In the genomic region with DNA sequence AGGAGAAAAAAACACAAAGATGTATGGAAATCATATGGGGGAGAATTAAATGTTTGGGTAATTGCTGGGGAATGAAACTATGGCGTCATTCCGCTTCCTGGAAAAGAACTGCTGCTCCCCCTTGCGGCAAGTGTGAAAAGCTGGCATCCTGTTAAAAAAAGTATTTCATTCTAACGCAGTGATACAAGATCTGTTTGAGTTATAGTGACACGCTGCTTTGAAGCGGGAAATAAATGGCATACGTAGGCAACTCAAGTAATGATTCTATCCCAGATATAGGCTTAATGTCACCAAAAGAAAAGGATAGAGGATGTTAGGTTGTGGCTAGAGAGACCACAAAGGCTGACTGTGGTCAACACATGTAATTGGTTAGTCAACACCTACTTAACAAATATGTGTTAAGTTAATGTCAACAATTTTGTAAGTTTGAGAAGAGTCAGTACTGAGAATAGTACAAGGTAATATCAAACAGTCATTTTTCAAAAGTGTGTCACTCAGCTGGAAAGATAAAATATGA, we compare ENCODE assay signal across 1 cellular context.
TF ChIP-seq lines count a peak whose summit lies in the region.

No MANE protein-coding gene starts in this region.

TF ChIP-seq in HepG2, 621 proteins besides CTCF, POLR2A, EP300 and RAD21 (continued from another document):
- TF ChIP-seq, protein P1, sequence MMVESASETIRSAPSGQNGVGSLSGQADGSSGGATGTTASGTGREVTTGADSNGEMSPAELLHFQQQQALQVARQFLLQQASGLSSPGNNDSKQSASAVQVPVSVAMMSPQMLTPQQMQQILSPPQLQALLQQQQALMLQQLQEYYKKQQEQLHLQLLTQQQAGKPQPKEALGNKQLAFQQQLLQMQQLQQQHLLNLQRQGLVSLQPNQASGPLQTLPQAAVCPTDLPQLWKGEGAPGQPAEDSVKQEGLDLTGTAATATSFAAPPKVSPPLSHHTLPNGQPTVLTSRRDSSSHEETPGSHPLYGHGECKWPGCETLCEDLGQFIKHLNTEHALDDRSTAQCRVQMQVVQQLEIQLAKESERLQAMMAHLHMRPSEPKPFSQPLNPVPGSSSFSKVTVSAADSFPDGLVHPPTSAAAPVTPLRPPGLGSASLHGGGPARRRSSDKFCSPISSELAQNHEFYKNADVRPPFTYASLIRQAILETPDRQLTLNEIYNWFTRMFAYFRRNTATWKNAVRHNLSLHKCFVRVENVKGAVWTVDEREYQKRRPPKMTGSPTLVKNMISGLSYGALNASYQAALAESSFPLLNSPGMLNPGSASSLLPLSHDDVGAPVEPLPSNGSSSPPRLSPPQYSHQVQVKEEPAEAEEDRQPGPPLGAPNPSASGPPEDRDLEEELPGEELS (CRISPR knock-in tag; IDR thresholded peaks at IDR 0.05): 0 out of 2 replicates have a peak, but pooled peaks have one; percentile 19
- TF ChIP-seq ZNF775 (CRISPR knock-in tag; IDR thresholded peaks at IDR 0.05; ENCODE audit: borderline replicate concordance) (0 out of 2 replicates have a peak, but pooled peaks have one; percentile 31), CREB1 (IDR thresholded peaks at IDR 0.05) (peak; percentile 35; the same call in 1 of the 2 replicates), CREB1 (CRISPR knock-in tag; IDR thresholded peaks at IDR 0.05) (peak; percentile 65), GATAD2A (CRISPR knock-in tag; IDR thresholded peaks at IDR 0.05) (0 out of 2 replicates have a peak, but pooled peaks have one; percentile 44), ZNF709 (CRISPR knock-in tag; IDR thresholded peaks at IDR 0.05) (no peak), MXI1 (IDR thresholded peaks at IDR 0.05; ENCODE audit: borderline replicate concordance, low read depth, low read length) (0 out of 3 replicates have a peak, but pooled peaks have one; percentile 20), HMGA1 (CRISPR knock-in tag; conservative IDR thresholded peaks at IDR 0.05) (no peak), MED8 (CRISPR knock-in tag; IDR thresholded peaks at IDR 0.05; ENCODE audit: insufficient replicate concordance) (no peak), PPARG (CRISPR knock-in tag; conservative IDR thresholded peaks at IDR 0.05) (peak; percentile 23; the same call in 1 of the 2 replicates), ZSCAN9 (CRISPR knock-in tag; IDR thresholded peaks at IDR 0.05; ENCODE audit: borderline replicate concordance) (no peak), U2AF2 (IDR thresholded peaks at IDR 0.05; ENCODE audit: low read depth, low read length) (no peak), ETV5 (CRISPR knock-in tag; IDR thresholded peaks at IDR 0.05; ENCODE audit: borderline replicate concordance) (peak; percentile 41; the same call in 1 of the 2 replicates), ELF3 (CRISPR knock-in tag; IDR thresholded peaks at IDR 0.05) (0 out of 2 replicates have a peak, but pooled peaks have one; percentile 31), ERF (CRISPR knock-in tag; IDR thresholded peaks at IDR 0.05) (0 out of 2 replicates have a peak, but pooled peaks have one; percentile 32), TAF1 (CRISPR knock-in tag; IDR thresholded peaks at IDR 0.05) (no peak), GABPA (IDR thresholded peaks at IDR 0.05; ENCODE audit: low read depth, low read length) (no peak), GABPA (CRISPR knock-in tag; IDR thresholded peaks at IDR 0.05; ENCODE audit: low read depth) (0 out of 2 replicates have a peak, but pooled peaks have one; percentile 40), CREM (IDR thresholded peaks at IDR 0.05) (peak; percentile 33; the same call in 1 of the 2 replicates), CREM (CRISPR knock-in tag; IDR thresholded peaks at IDR 0.05) (no peak), ATF7 (IDR thresholded peaks at IDR 0.05) (peak; percentile 27; the same call in 1 of the 2 replicates), ATF7 (CRISPR knock-in tag; IDR thresholded peaks at IDR 0.05) (no peak), RNF2 (conservative IDR thresholded peaks at IDR 0.05; ENCODE audit: low read depth) (no peak), CEBPB (IDR thresholded peaks at IDR 0.05; ENCODE audit: borderline replicate concordance, low read depth, low read length) (0 out of 2 replicates have a peak, but pooled peaks have one; percentile 13), TBX3 (IDR thresholded peaks at IDR 0.05; ENCODE audit: borderline replicate concordance) (peak; percentile 61; the same call in 1 of the 2 replicates), ZNF17 (CRISPR knock-in tag; IDR thresholded peaks at IDR 0.05) (no peak), GPN1 (CRISPR knock-in tag; IDR thresholded peaks at IDR 0.05; ENCODE audit: borderline replicate concordance) (no peak), MED1 (CRISPR knock-in tag; IDR thresholded peaks at IDR 0.05) (peak; percentile 61; the same call in 1 of the 2 replicates), THAP11 (CRISPR knock-in tag; IDR thresholded peaks at IDR 0.05) (peak; percentile 53; the same call in 1 of the 2 replicates), SOX6 (IDR thresholded peaks at IDR 0.05) (no peak), SOX6 (CRISPR knock-in tag; IDR thresholded peaks at IDR 0.05) (0 out of 2 replicates have a peak, but pooled peaks have one; percentile 24), EEA1 (CRISPR knock-in tag; IDR thresholded peaks at IDR 0.05; ENCODE audit: borderline replicate concordance) (no peak), MBD4 (IDR thresholded peaks at IDR 0.05; ENCODE audit: borderline replicate concordance, low read length) (no peak), CEBPG (CRISPR knock-in tag; IDR thresholded peaks at IDR 0.05) (peak; percentile 70), ZNF629 (CRISPR knock-in tag; conservative IDR thresholded peaks at IDR 0.05) (no peak), GTF2F1 (IDR thresholded peaks at IDR 0.05; ENCODE audit: low read length) (no peak), ZNF331 (CRISPR knock-in tag; IDR thresholded peaks at IDR 0.05) (0 out of 2 replicates have a peak, but pooled peaks have one; percentile 43), ATF1 (CRISPR knock-in tag; IDR thresholded peaks at IDR 0.05) (peak; percentile 33; the same call in 1 of the 2 replicates)
- TF ChIP-seq, protein P2, sequence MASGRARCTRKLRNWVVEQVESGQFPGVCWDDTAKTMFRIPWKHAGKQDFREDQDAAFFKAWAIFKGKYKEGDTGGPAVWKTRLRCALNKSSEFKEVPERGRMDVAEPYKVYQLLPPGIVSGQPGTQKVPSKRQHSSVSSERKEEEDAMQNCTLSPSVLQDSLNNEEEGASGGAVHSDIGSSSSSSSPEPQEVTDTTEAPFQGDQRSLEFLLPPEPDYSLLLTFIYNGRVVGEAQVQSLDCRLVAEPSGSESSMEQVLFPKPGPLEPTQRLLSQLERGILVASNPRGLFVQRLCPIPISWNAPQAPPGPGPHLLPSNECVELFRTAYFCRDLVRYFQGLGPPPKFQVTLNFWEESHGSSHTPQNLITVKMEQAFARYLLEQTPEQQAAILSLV (CRISPR knock-in tag; IDR thresholded peaks at IDR 0.05; ENCODE audit: borderline replicate concordance): no peak
- TF ChIP-seq, protein P3, sequence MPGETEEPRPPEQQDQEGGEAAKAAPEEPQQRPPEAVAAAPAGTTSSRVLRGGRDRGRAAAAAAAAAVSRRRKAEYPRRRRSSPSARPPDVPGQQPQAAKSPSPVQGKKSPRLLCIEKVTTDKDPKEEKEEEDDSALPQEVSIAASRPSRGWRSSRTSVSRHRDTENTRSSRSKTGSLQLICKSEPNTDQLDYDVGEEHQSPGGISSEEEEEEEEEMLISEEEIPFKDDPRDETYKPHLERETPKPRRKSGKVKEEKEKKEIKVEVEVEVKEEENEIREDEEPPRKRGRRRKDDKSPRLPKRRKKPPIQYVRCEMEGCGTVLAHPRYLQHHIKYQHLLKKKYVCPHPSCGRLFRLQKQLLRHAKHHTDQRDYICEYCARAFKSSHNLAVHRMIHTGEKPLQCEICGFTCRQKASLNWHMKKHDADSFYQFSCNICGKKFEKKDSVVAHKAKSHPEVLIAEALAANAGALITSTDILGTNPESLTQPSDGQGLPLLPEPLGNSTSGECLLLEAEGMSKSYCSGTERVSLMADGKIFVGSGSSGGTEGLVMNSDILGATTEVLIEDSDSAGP (CRISPR knock-in tag; IDR thresholded peaks at IDR 0.05; ENCODE audit: borderline replicate concordance): no peak
- TF ChIP-seq, protein P4, sequence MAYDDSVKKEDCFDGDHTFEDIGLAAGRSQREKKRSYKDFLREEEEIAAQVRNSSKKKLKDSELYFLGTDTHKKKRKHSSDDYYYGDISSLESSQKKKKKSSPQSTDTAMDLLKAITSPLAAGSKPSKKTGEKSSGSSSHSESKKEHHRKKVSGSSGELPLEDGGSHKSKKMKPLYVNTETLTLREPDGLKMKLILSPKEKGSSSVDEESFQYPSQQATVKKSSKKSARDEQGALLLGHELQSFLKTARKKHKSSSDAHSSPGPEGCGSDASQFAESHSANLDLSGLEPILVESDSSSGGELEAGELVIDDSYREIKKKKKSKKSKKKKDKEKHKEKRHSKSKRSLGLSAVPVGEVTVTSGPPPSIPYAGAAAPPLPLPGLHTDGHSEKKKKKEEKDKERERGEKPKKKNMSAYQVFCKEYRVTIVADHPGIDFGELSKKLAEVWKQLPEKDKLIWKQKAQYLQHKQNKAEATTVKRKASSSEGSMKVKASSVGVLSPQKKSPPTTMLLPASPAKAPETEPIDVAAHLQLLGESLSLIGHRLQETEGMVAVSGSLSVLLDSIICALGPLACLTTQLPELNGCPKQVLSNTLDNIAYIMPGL (CRISPR knock-in tag; IDR thresholded peaks at IDR 0.05; ENCODE audit: borderline replicate concordance in 1 of 2, low read depth in 1 of 2): 0 out of 4 replicates have a peak, but pooled peaks of 1 of the 2 experiments have one; percentile 31
- TF ChIP-seq, protein P5, sequence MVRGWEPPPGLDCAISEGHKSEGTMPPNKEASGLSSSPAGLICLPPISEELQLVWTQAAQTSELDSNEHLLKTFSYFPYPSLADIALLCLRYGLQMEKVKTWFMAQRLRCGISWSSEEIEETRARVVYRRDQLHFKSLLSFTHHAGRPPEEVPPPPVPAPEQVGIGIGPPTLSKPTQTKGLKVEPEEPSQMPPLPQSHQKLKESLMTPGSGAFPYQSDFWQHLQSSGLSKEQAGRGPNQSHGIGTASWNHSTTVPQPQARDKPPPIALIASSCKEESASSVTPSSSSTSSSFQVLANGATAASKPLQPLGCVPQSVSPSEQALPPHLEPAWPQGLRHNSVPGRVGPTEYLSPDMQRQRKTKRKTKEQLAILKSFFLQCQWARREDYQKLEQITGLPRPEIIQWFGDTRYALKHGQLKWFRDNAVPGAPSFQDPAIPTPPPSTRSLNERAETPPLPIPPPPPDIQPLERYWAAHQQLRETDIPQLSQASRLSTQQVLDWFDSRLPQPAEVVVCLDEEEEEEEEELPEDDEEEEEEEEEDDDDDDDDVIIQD (CRISPR knock-in tag; IDR thresholded peaks at IDR 0.05; ENCODE audit: low read depth): peak; percentile 41; the same call in 1 of the 2 replicates
- TF ChIP-seq, protein P6, sequence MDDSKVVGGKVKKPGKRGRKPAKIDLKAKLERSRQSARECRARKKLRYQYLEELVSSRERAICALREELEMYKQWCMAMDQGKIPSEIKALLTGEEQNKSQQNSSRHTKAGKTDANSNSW (CRISPR knock-in tag; IDR thresholded peaks at IDR 0.05; ENCODE audit: borderline replicate concordance): no peak
- TF ChIP-seq, protein P7, sequence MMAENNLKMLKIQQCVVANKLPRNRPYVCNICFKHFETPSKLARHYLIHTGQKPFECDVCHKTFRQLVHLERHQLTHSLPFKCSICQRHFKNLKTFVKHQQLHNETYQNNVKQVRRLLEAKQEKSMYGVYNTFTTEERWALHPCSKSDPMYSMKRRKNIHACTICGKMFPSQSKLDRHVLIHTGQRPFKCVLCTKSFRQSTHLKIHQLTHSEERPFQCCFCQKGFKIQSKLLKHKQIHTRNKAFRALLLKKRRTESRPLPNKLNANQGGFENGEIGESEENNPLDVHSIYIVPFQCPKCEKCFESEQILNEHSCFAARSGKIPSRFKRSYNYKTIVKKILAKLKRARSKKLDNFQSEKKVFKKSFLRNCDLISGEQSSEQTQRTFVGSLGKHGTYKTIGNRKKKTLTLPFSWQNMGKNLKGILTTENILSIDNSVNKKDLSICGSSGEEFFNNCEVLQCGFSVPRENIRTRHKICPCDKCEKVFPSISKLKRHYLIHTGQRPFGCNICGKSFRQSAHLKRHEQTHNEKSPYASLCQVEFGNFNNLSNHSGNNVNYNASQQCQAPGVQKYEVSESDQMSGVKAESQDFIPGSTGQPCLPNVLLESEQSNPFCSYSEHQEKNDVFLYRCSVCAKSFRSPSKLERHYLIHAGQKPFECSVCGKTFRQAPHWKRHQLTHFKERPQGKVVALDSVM (CRISPR knock-in tag; IDR thresholded peaks at IDR 0.05): no peak
- TF ChIP-seq, protein P8, sequence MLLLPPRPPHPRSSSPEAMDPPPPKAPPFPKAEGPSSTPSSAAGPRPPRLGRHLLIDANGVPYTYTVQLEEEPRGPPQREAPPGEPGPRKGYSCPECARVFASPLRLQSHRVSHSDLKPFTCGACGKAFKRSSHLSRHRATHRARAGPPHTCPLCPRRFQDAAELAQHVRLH (CRISPR knock-in tag; IDR thresholded peaks at IDR 0.05; ENCODE audit: borderline replicate concordance, low read depth): 0 out of 2 replicates have a peak, but pooled peaks have one; percentile 38
- TF ChIP-seq, protein P9, sequence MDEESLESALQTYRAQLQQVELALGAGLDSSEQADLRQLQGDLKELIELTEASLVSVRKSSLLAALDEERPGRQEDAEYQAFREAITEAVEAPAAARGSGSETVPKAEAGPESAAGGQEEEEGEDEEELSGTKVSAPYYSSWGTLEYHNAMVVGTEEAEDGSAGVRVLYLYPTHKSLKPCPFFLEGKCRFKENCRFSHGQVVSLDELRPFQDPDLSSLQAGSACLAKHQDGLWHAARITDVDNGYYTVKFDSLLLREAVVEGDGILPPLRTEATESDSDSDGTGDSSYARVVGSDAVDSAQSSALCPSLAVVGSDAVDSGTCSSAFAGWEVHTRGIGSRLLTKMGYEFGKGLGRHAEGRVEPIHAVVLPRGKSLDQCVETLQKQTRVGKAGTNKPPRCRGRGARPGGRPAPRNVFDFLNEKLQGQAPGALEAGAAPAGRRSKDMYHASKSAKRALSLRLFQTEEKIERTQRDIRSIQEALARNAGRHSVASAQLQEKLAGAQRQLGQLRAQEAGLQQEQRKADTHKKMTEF (CRISPR knock-in tag; IDR thresholded peaks at IDR 0.05): 0 out of 2 replicates have a peak, but pooled peaks have one; percentile 19
- TF ChIP-seq, protein P10, sequence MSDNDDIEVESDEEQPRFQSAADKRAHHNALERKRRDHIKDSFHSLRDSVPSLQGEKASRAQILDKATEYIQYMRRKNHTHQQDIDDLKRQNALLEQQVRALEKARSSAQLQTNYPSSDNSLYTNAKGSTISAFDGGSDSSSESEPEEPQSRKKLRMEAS (IDR thresholded peaks at IDR 0.05): 0 out of 2 replicates have a peak, but pooled peaks have one; percentile 19
- TF ChIP-seq, protein P11, sequence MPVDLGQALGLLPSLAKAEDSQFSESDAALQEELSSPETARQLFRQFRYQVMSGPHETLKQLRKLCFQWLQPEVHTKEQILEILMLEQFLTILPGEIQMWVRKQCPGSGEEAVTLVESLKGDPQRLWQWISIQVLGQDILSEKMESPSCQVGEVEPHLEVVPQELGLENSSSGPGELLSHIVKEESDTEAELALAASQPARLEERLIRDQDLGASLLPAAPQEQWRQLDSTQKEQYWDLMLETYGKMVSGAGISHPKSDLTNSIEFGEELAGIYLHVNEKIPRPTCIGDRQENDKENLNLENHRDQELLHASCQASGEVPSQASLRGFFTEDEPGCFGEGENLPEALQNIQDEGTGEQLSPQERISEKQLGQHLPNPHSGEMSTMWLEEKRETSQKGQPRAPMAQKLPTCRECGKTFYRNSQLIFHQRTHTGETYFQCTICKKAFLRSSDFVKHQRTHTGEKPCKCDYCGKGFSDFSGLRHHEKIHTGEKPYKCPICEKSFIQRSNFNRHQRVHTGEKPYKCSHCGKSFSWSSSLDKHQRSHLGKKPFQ (CRISPR knock-in tag; IDR thresholded peaks at IDR 0.05; ENCODE audit: insufficient replicate concordance): no peak
